2 cellular contexts compared by ENCODE assay signal in genomic region chr19:41195675-41196497, GRCh38.
A peak's percentile ranks its signal among the peaks of the same experiment; 100 is the strongest.
TF ChIP-seq lines count a peak whose summit lies in the region.

No MANE protein-coding gene starts in this region.

TF ChIP-seq in HEK293, 187 proteins besides CTCF, POLR2A, EP300 and RAD21:
- TF ChIP-seq ZIC2 (tag by site-specific recombination; IDR thresholded peaks at IDR 0.05) = no peak
- TF ChIP-seq ZNF366 (tag by site-specific recombination; conservative IDR thresholded peaks at IDR 0.05) = 0 out of 2 replicates have a peak, but pooled peaks have one; percentile 26
- no peak for TF ChIP-seq ZBTB21 (tag by site-specific recombination; IDR thresholded peaks at IDR 0.05)

TF ChIP-seq in K562, 482 proteins besides CTCF, POLR2A, EP300 and RAD21:
- TF ChIP-seq POLR3A (IDR thresholded peaks at IDR 0.05; ENCODE audit: borderline replicate concordance, extremely low read depth, insufficient read depth, insufficient read length) (no peak), BRF1 (IDR thresholded peaks at IDR 0.05; ENCODE audit: borderline replicate concordance, extremely low read depth, insufficient read length) (no peak), RBM34 (IDR thresholded peaks at IDR 0.05; ENCODE audit: borderline replicate concordance, insufficient read depth, low read length) (no peak), NRF1 (conservative IDR thresholded peaks at IDR 0.05 in 1 of 2, IDR thresholded peaks at IDR 0.05 in 1 of 2) (peak; percentile 20 to 25; a peak in 1 of 4 replicates), ZFP36 (IDR thresholded peaks at IDR 0.05; ENCODE audit: low read depth, low read length, partially characterized antibody) (peak; percentile 58)
